ENCODE assay signal across 20 cellular contexts in the genomic region with DNA sequence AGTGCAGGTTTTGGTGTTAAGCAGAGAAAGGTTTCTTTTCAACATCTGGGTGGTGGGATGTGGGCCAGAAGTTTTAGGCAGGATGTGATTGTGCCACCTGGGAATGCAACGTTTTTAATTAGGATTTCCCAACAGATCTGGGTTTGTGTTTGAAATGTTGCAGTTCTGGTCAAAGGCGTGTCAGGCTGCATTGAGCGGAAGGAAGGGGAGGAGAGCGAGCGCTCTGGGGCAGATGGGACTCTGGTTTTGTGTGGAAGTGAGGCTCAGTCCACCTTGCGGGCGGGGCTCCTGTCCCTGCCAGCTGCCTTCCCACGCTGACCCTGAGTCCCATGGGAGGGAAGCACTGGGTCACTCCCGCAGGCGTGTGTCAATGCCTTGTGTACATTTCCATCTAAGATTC.
DNase-seq lines count a peak whose midpoint lies in the region; TF ChIP-seq lines count a peak whose summit lies in the region.
"Had no signal": no experiment of that assay in that cellular context is flagged by ENCODE, and none has a peak within 500 bp of the region (broad histone marks: within the 10 kb centered on the region; RNA-seq: fewer than 3 reads in every experiment).

No MANE protein-coding gene starts in this region.

- peak; percentile 25 for DNase-seq in NCI-H146 (lab: John Stamatoyannopoulos, UW)
- DNase-seq in NCI-H146 treated with DMSO at 0.1 percent for 48 hours (lab: John Stamatoyannopoulos, UW; ENCODE audit: unreplicated experiment), result no peak
- DNase-seq in BE2C, result peak; percentile 19
- no peak for DNase-seq in RWPE1 (ENCODE audit: low spot score)
- peak; percentile 46 for DNase-seq in fibroblast of mammary gland (ENCODE audit: low read depth)
- no peak for DNase-seq in SIG-M5 treated with dmso at 0.1 percent for 504 hours (lab: John Stamatoyannopoulos, UW; ENCODE audit: unreplicated experiment)
- DNase-seq in activated naive CD4-positive, alpha-beta T cell treated with anti-CD3 and anti-CD28 coated beads for 36 hours, result no peak
- DNase-seq in stimulated activated CD4-positive, alpha-beta T cell treated with anti-CD3 and anti-CD28 coated beads, Interleukin-4, amount 100 ng/mL, for 24 hours, result no peak
- DNase-seq: 8988T; CD4-positive, alpha-beta T cell; DMS53; EL; KBM-7; MV-4-11; NCI-H1417; NCI-H1930; NCI-H226; NCI-H524 treated with DMSO at 0.1 percent for 48 hours; SHP77; SK-N-SH had no signal

- CTCF ChIA-PET in RWPE1 (lab: Yijun Ruan, JAX), result interaction anchor here (0.6 kb wide), 1 partner anchor 11 kb away, joined by 3 read pairs; no protein-coding TSS in a partner anchor
- CTCF ChIA-PET in activated naive CD4-positive, alpha-beta T cell treated with anti-CD3 and anti-CD28 coated beads for 36 hours (lab: Charles Lee), result no interaction called here

- intact Hi-C loops in activated naive CD4-positive, alpha-beta T cell treated with anti-CD3 and anti-CD28 coated beads for 36 hours (cut with micrococcal nuclease), result no loop called here

- peak overlapping the region; percentile 51 for H3K27ac ChIP-seq in RWPE1

- no peaks in the 10 kb centered on the region for H3K4me1 Mint-ChIP-seq in activated naive CD4-positive, alpha-beta T cell treated with anti-CD3 and anti-CD28 coated beads for 36 hours (ENCODE audit: low read depth)

- POLR2A ChIA-PET in RWPE1 (lab: Yijun Ruan, JAX; ENCODE audit: low non-redundant PET), result no interaction called here

- H3K9me3 Mint-ChIP-seq in activated naive CD4-positive, alpha-beta T cell treated with anti-CD3 and anti-CD28 coated beads for 36 hours, result no peaks in the 10 kb centered on the region
- H3K9me3 Mint-ChIP-seq: CD4-positive, alpha-beta T cell had no signal

- TF ChIP-seq CTCF in BE2C (IDR thresholded peaks at IDR 0.05; ENCODE audit: low read depth, low read length) (no peak), RWPE1 (conservative IDR thresholded peaks at IDR 0.05; ENCODE audit: low read depth) (no peak), fibroblast of mammary gland (conservative IDR thresholded peaks at IDR 0.05; ENCODE audit: control insufficient read depth, insufficient read depth, low read depth, low read length) (no peak)

- H3K36me3 ChIP-seq in BE2C, result no peaks in the 10 kb centered on the region

- H3K4me1 ChIP-seq in BE2C, result no peaks in the 10 kb centered on the region

- peaks cover 8% of the 10 kb centered on the region for H3K27me3 Mint-ChIP-seq in activated naive CD4-positive, alpha-beta T cell treated with anti-CD3 and anti-CD28 coated beads for 36 hours (ENCODE audit: low read depth)

- no peaks in the 10 kb centered on the region for H3K9me3 ChIP-seq in BE2C
- H3K9me3 ChIP-seq: SK-N-SH had no signal

- no peak overlapping the region for H3K27ac Mint-ChIP-seq in activated naive CD4-positive, alpha-beta T cell treated with anti-CD3 and anti-CD28 coated beads for 36 hours
- H3K27ac Mint-ChIP-seq: CD4-positive, alpha-beta T cell had no signal

- H3K4me3 Mint-ChIP-seq in activated naive CD4-positive, alpha-beta T cell treated with anti-CD3 and anti-CD28 coated beads for 36 hours, result no peak overlapping the region
- H3K4me3 Mint-ChIP-seq: CD4-positive, alpha-beta T cell had no signal

- H3K36me3 Mint-ChIP-seq in activated naive CD4-positive, alpha-beta T cell treated with anti-CD3 and anti-CD28 coated beads for 36 hours (ENCODE audit: low read depth), result no peaks in the 10 kb centered on the region

- no peaks in the 10 kb centered on the region for H3K27me3 ChIP-seq in BE2C

- H3K4me3 ChIP-seq in BE2C (ENCODE audit: low read depth, low read length), result no peak overlapping the region
- H3K4me3 ChIP-seq in fibroblast of mammary gland (ENCODE audit: control insufficient read depth, low read depth, low read length), result no peak overlapping the region

Comparison
In these comparisons a context has a peak if more than half of its experiments do, and no peak if none do; other contexts are left out.
1. DNase-seq: peak in NCI-H146 (single experiment), BE2C (single experiment) and fibroblast of mammary gland (single experiment); none in NCI-H146 treated with DMSO at 0.1 percent for 48 hours (single experiment), RWPE1 (single experiment), SIG-M5 treated with dmso at 0.1 percent for 504 hours (single experiment), activated naive CD4-positive, alpha-beta T cell treated with anti-CD3 and anti-CD28 coated beads for 36 hours (single experiment) and stimulated activated CD4-positive, alpha-beta T cell treated with anti-CD3 and anti-CD28 coated beads, Interleukin-4, amount 100 ng/mL, for 24 hours (single experiment).